ENCODE assay signal across 1 cellular context in genomic region chr1:44776749-44777068, GRCh38.
A peak's percentile ranks its signal among the peaks of the same experiment; 100 is the strongest.
TF ChIP-seq lines count a peak whose summit lies in the region.

No MANE protein-coding gene starts in this region.

TF ChIP-seq in endothelial cell of umbilical vein, 7 proteins besides CTCF, POLR2A, EP300 and RAD21:
- TF ChIP-seq POLR2AphosphoS5 (IDR thresholded peaks at IDR 0.05; ENCODE audit: insufficient read depth, low read depth, low read length): peak; percentile 14
- TF ChIP-seq MYC (IDR thresholded peaks at IDR 0.05; ENCODE audit: low read depth, low read length): no peak
